Comparison of ENCODE assay signal across 16 cellular contexts in the genomic region with DNA sequence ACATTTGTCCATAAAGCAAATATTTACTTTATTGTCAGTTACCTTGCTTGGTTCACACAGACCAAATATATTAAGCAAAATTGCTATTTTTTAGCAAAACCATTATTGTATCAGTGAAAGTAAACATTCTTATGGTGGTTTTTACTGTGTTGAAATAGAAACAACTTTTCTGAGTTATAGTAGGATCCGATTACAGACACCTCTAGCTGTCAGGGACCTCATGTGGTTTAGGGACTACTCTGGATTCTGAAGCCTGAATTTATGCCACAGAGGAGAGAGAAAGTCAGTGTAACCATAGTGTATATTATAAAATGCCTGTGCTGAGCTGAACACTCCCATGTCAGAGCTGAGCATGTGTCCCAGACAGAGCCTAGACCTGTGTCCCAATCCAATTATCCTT.
DNase-seq lines count a peak whose midpoint lies in the region; ATAC-seq and TF ChIP-seq lines count a peak whose summit lies in the region.
"Had no signal": no experiment of that assay in that cellular context is flagged by ENCODE, and none has a peak within 500 bp of the region (broad histone marks: within the 10 kb centered on the region; RNA-seq: fewer than 3 reads in every experiment).

No MANE protein-coding gene starts in this region.

- ATAC-seq in gastrocnemius medialis (peak; percentile 64 to 74), GM21786 (IDR thresholded peaks at IDR 0.05; ENCODE audit: unreplicated experiment) (no peak), left ventricle myocardium superior (no peak)
- ATAC-seq: CD8-positive, alpha-beta T cell had no signal

- H3K4me1 ChIP-seq in gastrocnemius medialis: peaks cover 0 to 10% of the 10 kb centered on the region in 2 donors

- peak; percentile 14 for DNase-seq in DMS53 (lab: John Stamatoyannopoulos, UW)
- DNase-seq in DMS53 treated with DMSO at 0.1 percent for 48 hours (lab: John Stamatoyannopoulos, UW; ENCODE audit: unreplicated experiment): no peak
- peak; percentile 15 for DNase-seq in choroid plexus epithelial cell (ENCODE audit: low read depth)
- no peak for DNase-seq in gastrocnemius medialis
- no peak for DNase-seq in left ventricle myocardium superior
- DNase-seq: CD4-positive, CD25-positive, alpha-beta regulatory T cell; CD8-positive, alpha-beta T cell; DMS 273 treated with DMSO at 0.1 percent for 48 hours; DND-41; GM23248; H7; HCEC 1CT had no signal

- TF ChIP-seq CTCF in choroid plexus epithelial cell (conservative IDR thresholded peaks at IDR 0.05; ENCODE audit: low read depth, low read length) (no peak), gastrocnemius medialis (IDR thresholded peaks at IDR 0.05 in 4 of 5, conservative IDR thresholded peaks at IDR 0.05 in 1 of 5) (no peak)

- TF ChIP-seq POLR2A in gastrocnemius medialis (IDR thresholded peaks at IDR 0.05): no peak

- H3K27ac ChIP-seq in gastrocnemius medialis: no peak overlapping the region
- H3K27ac ChIP-seq: 22Rv1, BLaER1, C4-2B, GM23248 had no signal

- H3K4me3 ChIP-seq in choroid plexus epithelial cell (ENCODE audit: low read depth, low read length): no peak overlapping the region
- H3K4me3 ChIP-seq in gastrocnemius medialis: no peak overlapping the region
- H3K4me3 ChIP-seq: BLaER1, GM23248 had no signal

- intact Hi-C loops in gastrocnemius medialis (cut with DNase I; ENCODE audit: low total_unique reads) (no loop called here), left ventricle myocardium superior (cut with micrococcal nuclease) (no loop called here)

- no peaks in the 10 kb centered on the region for H3K9me3 ChIP-seq in gastrocnemius medialis
- H3K9me3 ChIP-seq: BLaER1 had no signal

- in situ Hi-C loops in gastrocnemius medialis (cut with MboI; ENCODE audit: low sequenced_read_pairs in 4 of 4): no loop called here

- H3K27me3 ChIP-seq in gastrocnemius medialis: no peaks in the 10 kb centered on the region
- H3K27me3 ChIP-seq: BLaER1 had no signal

- H3K36me3 ChIP-seq in gastrocnemius medialis: no peaks in the 10 kb centered on the region
- H3K36me3 ChIP-seq: BLaER1 had no signal

Comparison
In these comparisons a context has a peak if more than half of its experiments do, and no peak if none do; other contexts are left out.
1. DNase-seq: peak in DMS53 (single experiment) and choroid plexus epithelial cell (single experiment); none in DMS53 treated with DMSO at 0.1 percent for 48 hours (single experiment), gastrocnemius medialis (0 of 2) and left ventricle myocardium superior (single experiment).
2. ATAC-seq: peak in gastrocnemius medialis (2 of 2); none in GM21786 (single experiment) and left ventricle myocardium superior (single experiment).